ENCODE assay signal across 1 cellular context in genomic region chr13:110305544-110305943, GRCh38.
TF ChIP-seq lines count a peak whose summit lies in the region.

No MANE protein-coding gene starts in this region.

TF ChIP-seq in IMR-90, 13 proteins besides CTCF, POLR2A, EP300 and RAD21:
- TF ChIP-seq RFX5 (IDR thresholded peaks at IDR 0.05; ENCODE audit: low read depth, low read length) (no peak), MAZ (IDR thresholded peaks at IDR 0.05; ENCODE audit: borderline replicate concordance, low read depth, low read length) (no peak), SMC3 (IDR thresholded peaks at IDR 0.05; ENCODE audit: low read depth, low read length) (no peak), CHD1 (IDR thresholded peaks at IDR 0.05; ENCODE audit: low read depth, low read length) (0 out of 2 replicates have a peak, but pooled peaks have one; percentile 57), MAFK (IDR thresholded peaks at IDR 0.05; ENCODE audit: low read depth, low read length) (peak; percentile 77)
